1 cellular context compared by ENCODE assay signal in genomic region chr14:99566390-99567354, GRCh38.
TF ChIP-seq lines count a peak whose summit lies in the region.

No MANE protein-coding gene starts in this region.

TF ChIP-seq in HepG2, 621 proteins besides CTCF, POLR2A, EP300 and RAD21 (continued from another document and continues in another):
- TF ChIP-seq, protein P1, sequence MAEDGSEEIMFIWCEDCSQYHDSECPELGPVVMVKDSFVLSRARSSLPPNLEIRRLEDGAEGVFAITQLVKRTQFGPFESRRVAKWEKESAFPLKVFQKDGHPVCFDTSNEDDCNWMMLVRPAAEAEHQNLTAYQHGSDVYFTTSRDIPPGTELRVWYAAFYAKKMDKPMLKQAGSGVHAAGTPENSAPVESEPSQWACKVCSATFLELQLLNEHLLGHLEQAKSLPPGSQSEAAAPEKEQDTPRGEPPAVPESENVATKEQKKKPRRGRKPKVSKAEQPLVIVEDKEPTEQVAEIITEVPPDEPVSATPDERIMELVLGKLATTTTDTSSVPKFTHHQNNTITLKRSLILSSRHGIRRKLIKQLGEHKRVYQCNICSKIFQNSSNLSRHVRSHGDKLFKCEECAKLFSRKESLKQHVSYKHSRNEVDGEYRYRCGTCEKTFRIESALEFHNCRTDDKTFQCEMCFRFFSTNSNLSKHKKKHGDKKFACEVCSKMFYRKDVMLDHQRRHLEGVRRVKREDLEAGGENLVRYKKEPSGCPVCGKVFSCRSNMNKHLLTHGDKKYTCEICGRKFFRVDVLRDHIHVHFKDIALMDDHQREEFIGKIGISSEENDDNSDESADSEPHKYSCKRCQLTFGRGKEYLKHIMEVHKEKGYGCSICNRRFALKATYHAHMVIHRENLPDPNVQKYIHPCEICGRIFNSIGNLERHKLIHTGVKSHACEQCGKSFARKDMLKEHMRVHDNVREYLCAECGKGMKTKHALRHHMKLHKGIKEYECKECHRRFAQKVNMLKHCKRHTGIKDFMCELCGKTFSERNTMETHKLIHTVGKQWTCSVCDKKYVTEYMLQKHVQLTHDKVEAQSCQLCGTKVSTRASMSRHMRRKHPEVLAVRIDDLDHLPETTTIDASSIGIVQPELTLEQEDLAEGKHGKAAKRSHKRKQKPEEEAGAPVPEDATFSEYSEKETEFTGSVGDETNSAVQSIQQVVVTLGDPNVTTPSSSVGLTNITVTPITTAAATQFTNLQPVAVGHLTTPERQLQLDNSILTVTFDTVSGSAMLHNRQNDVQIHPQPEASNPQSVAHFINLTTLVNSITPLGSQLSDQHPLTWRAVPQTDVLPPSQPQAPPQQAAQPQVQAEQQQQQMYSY (CRISPR knock-in tag; IDR thresholded peaks at IDR 0.05): no peak
- no peak for TF ChIP-seq CCAR2 (optimal IDR thresholded peaks at IDR 0.05; ENCODE audit: low read depth, low read length)
- TF ChIP-seq ZBTB3 (CRISPR knock-in tag; IDR thresholded peaks at IDR 0.05; ENCODE audit: borderline replicate concordance, low read depth): no peak
- TF ChIP-seq JDP2 (CRISPR knock-in tag; IDR thresholded peaks at IDR 0.05; ENCODE audit: borderline replicate concordance): no peak
- peak; percentile 86 for TF ChIP-seq MAX (IDR thresholded peaks at IDR 0.05)
- TF ChIP-seq ZNF792 (CRISPR knock-in tag; IDR thresholded peaks at IDR 0.05): 0 out of 2 replicates have a peak, but pooled peaks have one; percentile 19
- TF ChIP-seq ZNF558 (CRISPR knock-in tag; IDR thresholded peaks at IDR 0.05; ENCODE audit: borderline replicate concordance): no peak
- TF ChIP-seq CBX5 (CRISPR knock-in tag; IDR thresholded peaks at IDR 0.05; ENCODE audit: borderline replicate concordance): no peak; the same call in 1 of the 2 replicates
- TF ChIP-seq PBX2 (CRISPR knock-in tag; IDR thresholded peaks at IDR 0.05): no peak
- TF ChIP-seq SMARCC2 (IDR thresholded peaks at IDR 0.05): no peak
- TF ChIP-seq ZNF841 (CRISPR knock-in tag; IDR thresholded peaks at IDR 0.05; ENCODE audit: borderline replicate concordance): no peak
- no peak for TF ChIP-seq ZNF496 (CRISPR knock-in tag; IDR thresholded peaks at IDR 0.05; ENCODE audit: insufficient replicate concordance)
- TF ChIP-seq ZNF362 (CRISPR knock-in tag; IDR thresholded peaks at IDR 0.05; ENCODE audit: borderline replicate concordance): no peak
- TF ChIP-seq ZNF672 (CRISPR knock-in tag; IDR thresholded peaks at IDR 0.05): no peak
- TF ChIP-seq, protein P2, sequence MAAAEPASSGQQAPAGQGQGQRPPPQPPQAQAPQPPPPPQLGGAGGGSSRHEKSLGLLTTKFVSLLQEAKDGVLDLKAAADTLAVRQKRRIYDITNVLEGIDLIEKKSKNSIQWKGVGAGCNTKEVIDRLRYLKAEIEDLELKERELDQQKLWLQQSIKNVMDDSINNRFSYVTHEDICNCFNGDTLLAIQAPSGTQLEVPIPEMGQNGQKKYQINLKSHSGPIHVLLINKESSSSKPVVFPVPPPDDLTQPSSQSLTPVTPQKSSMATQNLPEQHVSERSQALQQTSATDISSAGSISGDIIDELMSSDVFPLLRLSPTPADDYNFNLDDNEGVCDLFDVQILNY (CRISPR knock-in tag; conservative IDR thresholded peaks at IDR 0.05): no peak
- TF ChIP-seq TP53 (CRISPR knock-in tag; conservative IDR thresholded peaks at IDR 0.05): no peak
- TF ChIP-seq, protein P3, sequence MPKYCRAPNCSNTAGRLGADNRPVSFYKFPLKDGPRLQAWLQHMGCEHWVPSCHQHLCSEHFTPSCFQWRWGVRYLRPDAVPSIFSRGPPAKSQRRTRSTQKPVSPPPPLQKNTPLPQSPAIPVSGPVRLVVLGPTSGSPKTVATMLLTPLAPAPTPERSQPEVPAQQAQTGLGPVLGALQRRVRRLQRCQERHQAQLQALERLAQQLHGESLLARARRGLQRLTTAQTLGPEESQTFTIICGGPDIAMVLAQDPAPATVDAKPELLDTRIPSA (CRISPR knock-in tag; IDR thresholded peaks at IDR 0.05; ENCODE audit: borderline replicate concordance): no peak
- 0 out of 2 replicates have a peak, but pooled peaks have one; percentile 31 for TF ChIP-seq HOXA5 (CRISPR knock-in tag; IDR thresholded peaks at IDR 0.05)
- TF ChIP-seq TRIM24 (CRISPR knock-in tag; IDR thresholded peaks at IDR 0.05): no peak
- TF ChIP-seq SRY (CRISPR knock-in tag; IDR thresholded peaks at IDR 0.05): no peak
- TF ChIP-seq ZNF234 (CRISPR knock-in tag; conservative IDR thresholded peaks at IDR 0.05): no peak
- TF ChIP-seq MBNL3 (CRISPR knock-in tag; conservative IDR thresholded peaks at IDR 0.05): no peak
- TF ChIP-seq FOSL2 (CRISPR knock-in tag; IDR thresholded peaks at IDR 0.05): peak; percentile 16; the same call in 1 of the 2 replicates
- TF ChIP-seq MEF2D (CRISPR knock-in tag; IDR thresholded peaks at IDR 0.05): peak; percentile 65
- TF ChIP-seq KLF13 (CRISPR knock-in tag; IDR thresholded peaks at IDR 0.05): no peak; the same call in 1 of the 2 replicates
- no peak for TF ChIP-seq SP2 (CRISPR knock-in tag; IDR thresholded peaks at IDR 0.05)
- no peak for TF ChIP-seq CBFB (CRISPR knock-in tag; IDR thresholded peaks at IDR 0.05)
- no peak for TF ChIP-seq ZBTB1 (CRISPR knock-in tag; IDR thresholded peaks at IDR 0.05; ENCODE audit: borderline replicate concordance)
- TF ChIP-seq ZNF251 (CRISPR knock-in tag; IDR thresholded peaks at IDR 0.05): no peak
- TF ChIP-seq ZNF878 (CRISPR knock-in tag; IDR thresholded peaks at IDR 0.05): no peak
- TF ChIP-seq MXI1 (IDR thresholded peaks at IDR 0.05; ENCODE audit: borderline replicate concordance, low read depth, low read length): peak; percentile 19; the same call in 1 of the 3 replicates
- peak; percentile 56 for TF ChIP-seq ZNF781 (CRISPR knock-in tag; IDR thresholded peaks at IDR 0.05; ENCODE audit: borderline replicate concordance, not compliant biosample characterization)
- TF ChIP-seq TOPORS (CRISPR knock-in tag; IDR thresholded peaks at IDR 0.05): no peak
- no peak for TF ChIP-seq KLF9 (CRISPR knock-in tag; IDR thresholded peaks at IDR 0.05; ENCODE audit: low read depth)
- no peak for TF ChIP-seq SRSF4 (IDR thresholded peaks at IDR 0.05; ENCODE audit: low read depth, low read length, poor library complexity, severe bottlenecking)
- TF ChIP-seq, protein P4, sequence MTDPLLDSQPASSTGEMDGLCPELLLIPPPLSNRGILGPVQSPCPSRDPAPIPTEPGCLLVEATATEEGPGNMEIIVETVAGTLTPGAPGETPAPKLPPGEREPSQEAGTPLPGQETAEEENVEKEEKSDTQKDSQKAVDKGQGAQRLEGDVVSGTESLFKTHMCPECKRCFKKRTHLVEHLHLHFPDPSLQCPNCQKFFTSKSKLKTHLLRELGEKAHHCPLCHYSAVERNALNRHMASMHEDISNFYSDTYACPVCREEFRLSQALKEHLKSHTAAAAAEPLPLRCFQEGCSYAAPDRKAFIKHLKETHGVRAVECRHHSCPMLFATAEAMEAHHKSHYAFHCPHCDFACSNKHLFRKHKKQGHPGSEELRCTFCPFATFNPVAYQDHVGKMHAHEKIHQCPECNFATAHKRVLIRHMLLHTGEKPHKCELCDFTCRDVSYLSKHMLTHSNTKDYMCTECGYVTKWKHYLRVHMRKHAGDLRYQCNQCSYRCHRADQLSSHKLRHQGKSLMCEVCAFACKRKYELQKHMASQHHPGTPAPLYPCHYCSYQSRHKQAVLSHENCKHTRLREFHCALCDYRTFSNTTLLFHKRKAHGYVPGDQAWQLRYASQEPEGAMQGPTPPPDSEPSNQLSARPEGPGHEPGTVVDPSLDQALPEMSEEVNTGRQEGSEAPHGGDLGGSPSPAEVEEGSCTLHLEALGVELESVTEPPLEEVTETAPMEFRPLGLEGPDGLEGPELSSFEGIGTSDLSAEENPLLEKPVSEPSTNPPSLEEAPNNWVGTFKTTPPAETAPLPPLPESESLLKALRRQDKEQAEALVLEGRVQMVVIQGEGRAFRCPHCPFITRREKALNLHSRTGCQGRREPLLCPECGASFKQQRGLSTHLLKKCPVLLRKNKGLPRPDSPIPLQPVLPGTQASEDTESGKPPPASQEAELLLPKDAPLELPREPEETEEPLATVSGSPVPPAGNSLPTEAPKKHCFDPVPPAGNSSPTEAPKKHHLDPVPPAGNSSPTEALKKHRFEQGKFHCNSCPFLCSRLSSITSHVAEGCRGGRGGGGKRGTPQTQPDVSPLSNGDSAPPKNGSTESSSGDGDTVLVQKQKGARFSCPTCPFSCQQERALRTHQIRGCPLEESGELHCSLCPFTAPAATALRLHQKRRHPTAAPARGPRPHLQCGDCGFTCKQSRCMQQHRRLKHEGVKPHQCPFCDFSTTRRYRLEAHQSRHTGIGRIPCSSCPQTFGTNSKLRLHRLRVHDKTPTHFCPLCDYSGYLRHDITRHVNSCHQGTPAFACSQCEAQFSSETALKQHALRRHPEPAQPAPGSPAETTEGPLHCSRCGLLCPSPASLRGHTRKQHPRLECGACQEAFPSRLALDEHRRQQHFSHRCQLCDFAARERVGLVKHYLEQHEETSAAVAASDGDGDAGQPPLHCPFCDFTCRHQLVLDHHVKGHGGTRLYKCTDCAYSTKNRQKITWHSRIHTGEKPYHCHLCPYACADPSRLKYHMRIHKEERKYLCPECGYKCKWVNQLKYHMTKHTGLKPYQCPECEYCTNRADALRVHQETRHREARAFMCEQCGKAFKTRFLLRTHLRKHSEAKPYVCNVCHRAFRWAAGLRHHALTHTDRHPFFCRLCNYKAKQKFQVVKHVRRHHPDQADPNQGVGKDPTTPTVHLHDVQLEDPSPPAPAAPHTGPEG (CRISPR knock-in tag; IDR thresholded peaks at IDR 0.05): no peak
- TF ChIP-seq ZNF317 (CRISPR knock-in tag; IDR thresholded peaks at IDR 0.05): no peak
- no peak for TF ChIP-seq FOXJ3 (CRISPR knock-in tag; IDR thresholded peaks at IDR 0.05; ENCODE audit: borderline replicate concordance)
- 0 out of 2 replicates have a peak, but pooled peaks have one; percentile 42 for TF ChIP-seq ZNF644 (CRISPR knock-in tag; IDR thresholded peaks at IDR 0.05; ENCODE audit: low read depth)
- no peak for TF ChIP-seq IRF9 (CRISPR knock-in tag; IDR thresholded peaks at IDR 0.05; ENCODE audit: borderline replicate concordance)
- TF ChIP-seq, protein P5, sequence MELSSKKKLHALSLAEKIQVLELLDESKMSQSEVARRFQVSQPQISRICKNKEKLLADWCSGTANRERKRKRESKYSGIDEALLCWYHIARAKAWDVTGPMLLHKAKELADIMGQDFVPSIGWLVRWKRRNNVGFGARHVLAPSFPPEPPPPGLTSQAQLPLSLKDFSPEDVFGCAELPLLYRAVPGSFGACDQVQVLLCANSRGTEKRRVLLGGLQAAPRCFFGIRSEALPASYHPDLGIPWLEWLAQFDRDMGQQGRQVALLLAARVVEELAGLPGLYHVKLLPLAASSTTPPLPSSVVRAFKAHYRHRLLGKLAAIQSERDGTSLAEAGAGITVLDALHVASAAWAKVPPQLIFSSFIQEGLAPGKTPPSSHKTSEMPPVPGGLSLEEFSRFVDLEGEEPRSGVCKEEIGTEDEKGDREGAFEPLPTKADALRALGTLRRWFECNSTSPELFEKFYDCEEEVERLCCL (CRISPR knock-in tag; IDR thresholded peaks at IDR 0.05; ENCODE audit: borderline replicate concordance): no peak
- no peak for TF ChIP-seq FOXM1 (CRISPR knock-in tag; IDR thresholded peaks at IDR 0.05)
- no peak for TF ChIP-seq ELK4 (CRISPR knock-in tag; IDR thresholded peaks at IDR 0.05; ENCODE audit: borderline replicate concordance)
- no peak for TF ChIP-seq KLF11 (CRISPR knock-in tag; IDR thresholded peaks at IDR 0.05)
- TF ChIP-seq NFIC (IDR thresholded peaks at IDR 0.05; ENCODE audit: low read length): no peak
- peak; percentile 90 for TF ChIP-seq HDAC2 (CRISPR knock-in tag; IDR thresholded peaks at IDR 0.05)
- TF ChIP-seq REXO4 (CRISPR knock-in tag; IDR thresholded peaks at IDR 0.05; ENCODE audit: borderline replicate concordance): no peak
- TF ChIP-seq NRL (CRISPR knock-in tag; IDR thresholded peaks at IDR 0.05; ENCODE audit: borderline replicate concordance): no peak
- 0 out of 2 replicates have a peak, but pooled peaks have one; percentile 23 for TF ChIP-seq YEATS2 (CRISPR knock-in tag; IDR thresholded peaks at IDR 0.05; ENCODE audit: borderline replicate concordance)
- TF ChIP-seq MAF1 (CRISPR knock-in tag; IDR thresholded peaks at IDR 0.05; ENCODE audit: borderline replicate concordance): no peak
- 0 out of 2 replicates have a peak, but pooled peaks have one; percentile 58 for TF ChIP-seq ARNTL (CRISPR knock-in tag; IDR thresholded peaks at IDR 0.05)
- TF ChIP-seq ZNF83 (CRISPR knock-in tag; IDR thresholded peaks at IDR 0.05; ENCODE audit: borderline replicate concordance): no peak
